ENCODE assay signal across 20 cellular contexts in genomic region chr7:80206763-80207162, GRCh38.
DNase-seq lines count a peak whose midpoint lies in the region; ATAC-seq, FAIRE-seq and TF ChIP-seq lines count a peak whose summit lies in the region.
"Had no signal": no experiment of that assay in that cellular context is flagged by ENCODE, and none has a peak within 500 bp of the region (broad histone marks: within the 10 kb centered on the region; RNA-seq: fewer than 3 reads in every experiment).

No MANE protein-coding gene starts in this region.

- 0% methylated on average over 2 of the region's 2 CpGs for WGBS in GM12878 (ENCODE audit: insufficient coverage, insufficient replicate concordance, low lambda C conversion rate, missing lambda C conversion rate)

- peak; percentile 17; the same call in 1 of the 2 replicates for TF ChIP-seq RAD21 in GM12878 (IDR thresholded peaks at IDR 0.05; ENCODE audit: insufficient read depth, low read depth, low read length)

- no peaks in the 10 kb centered on the region; a peak in 1 of 4 replicates for H3K27me3 ChIP-seq in GM12878 (replicated peaks in 1 of 2; ENCODE audit: control insufficient read depth in 2 of 2, insufficient read depth in 2 of 2, low read length in 1 of 2)
- H3K27me3 ChIP-seq: right atrium auricular region had no signal

- no peak overlapping the region for H2AFZ ChIP-seq in GM12878 (ENCODE audit: control insufficient read depth, low read depth, low read length)

- DNase-seq in GM12878 (ENCODE audit: low read depth, low spot score) (no peak), epidermal melanocyte (ENCODE audit: insufficient read length, low spot score) (no peak), posterior vena cava (ENCODE audit: low spot score) (no peak), Kasumi-1 (lab: John Stamatoyannopoulos, UW) (no peak)
- DNase-seq in central memory CD4-positive, alpha-beta T cell, result no peak
- DNase-seq: activated CD4-positive, CD25-positive, alpha-beta regulatory T cell; activated CD8-positive, alpha-beta memory T cell treated with anti-CD3 and anti-CD28 coated beads, Interleukin-2, amount 50 U/mL, for 4 hours; activated naive CD8-positive, alpha-beta T cell treated with anti-CD3 and anti-CD28 coated beads, Interleukin-2, amount 50 U/mL, for 24 hours; AML-193; DMS 273 treated with DMSO at 0.1 percent for 48 hours; erythroblast; left ventricle myocardium superior; NCI-H2171 treated with DMSO at 0.1 percent for 48 hours; stimulated activated CD4-positive, alpha-beta T cell treated with anti-CD3 and anti-CD28 coated beads, Interleukin-4, amount 100 ng/mL, for 1 hour; stimulated activated naive B cell treated with anti-CD40 and anti-IgM and Interleukin-4, amounts not matched to agents 10 μg/mL and 1 μg/mL and 100 μg/mL, for 72 hours had no signal

- H4K20me1 ChIP-seq in GM12878 (ENCODE audit: control insufficient read depth, insufficient read depth), result no peaks in the 10 kb centered on the region

- CTCF ChIA-PET in GM12878 (lab: Yijun Ruan, JAX), result no interaction called here

- RAD21 ChIA-PET in GM12878 (lab: Charles Lee; ENCODE audit: unreplicated experiment), result no interaction called here

- in situ Hi-C loops in GM12878 (cut with MboI), result no loop called here

- no peaks in the 10 kb centered on the region for H3K9me3 ChIP-seq in GM12878 (replicated peaks; ENCODE audit: control insufficient read depth, insufficient read depth, low read length)
- H3K9me3 ChIP-seq: right atrium auricular region had no signal

- H3K4me3 ChIP-seq in GM12878, result no peak overlapping the region
- H3K4me3 ChIP-seq: right atrium auricular region had no signal

- no peak overlapping the region for H3K27ac ChIP-seq in GM12878 (ENCODE audit: control insufficient read depth, insufficient read depth)
- H3K27ac ChIP-seq: right atrium auricular region had no signal

- FAIRE-seq in GM12878 (lab: Jason Lieb, UNC), result no peak

- TF ChIP-seq POLR2A in GM12878 (IDR thresholded peaks at IDR 0.05; ENCODE audit: low read depth, low read length), result no peak

- H3K4me1 ChIP-seq in GM12878 (ENCODE audit: control insufficient read depth, insufficient read depth, low read length), result no peaks in the 10 kb centered on the region
- H3K4me1 ChIP-seq: right atrium auricular region had no signal

- H3K4me2 ChIP-seq in GM12878 (ENCODE audit: control insufficient read depth, insufficient read depth), result 0 out of 2 replicates have a peak overlapping the region, but pooled peaks have one; percentile 9

- H3K79me2 ChIP-seq in GM12878 (ENCODE audit: control insufficient read depth, insufficient read depth, low read length), result no peaks in the 10 kb centered on the region

- SMC1A ChIA-PET in GM12878 (lab: Charles Lee; ENCODE audit: uncharacterized antibody, unreplicated experiment), result no interaction called here

- intact Hi-C loops in GM12878 (cut with micrococcal nuclease; ENCODE audit: unreplicated experiment), result no loop called here
- intact Hi-C loops in posterior vena cava (cut with DNase I), result no loop called here

- POLR2A ChIA-PET in GM12878 (lab: Charles Lee), result no interaction called here

- no peak; a peak in 1 of 6 replicates for TF ChIP-seq CTCF in GM12878 (IDR thresholded peaks at IDR 0.05 in 2 of 3, conservative IDR thresholded peaks at IDR 0.05 in 1 of 3; ENCODE audit: control insufficient read depth in 2 of 3, extremely low read depth in 1 of 3, insufficient read depth in 1 of 3, low read depth in 3 of 3, low read length in 3 of 3)

- no peak overlapping the region for H3K9ac ChIP-seq in GM12878 (ENCODE audit: control insufficient read depth, insufficient read depth, low read length)

- BruUV-seq in GM12878 (replicated peaks; lab: Mats Ljungman, UMichigan), result no TSS peak

- H3K36me3 ChIP-seq in GM12878 (ENCODE audit: control insufficient read depth in 2 of 2, insufficient read depth in 2 of 2, low read length in 1 of 2), result no peaks in the 10 kb centered on the region

- peak; percentile 90 for ATAC-seq in GM18858 (IDR thresholded peaks at IDR 0.05; ENCODE audit: unreplicated experiment)
- peak; percentile 69 for ATAC-seq in GM21717 (IDR thresholded peaks at IDR 0.05; ENCODE audit: unreplicated experiment)
- ATAC-seq in HG03175 (IDR thresholded peaks at IDR 0.05; ENCODE audit: unreplicated experiment), result peak; percentile 78
- ATAC-seq in GM12878, result peak; percentile 45
- ATAC-seq: activated naive CD8-positive, alpha-beta T cell treated with anti-CD3 and anti-CD28 coated beads, Interleukin-2, amount 50 U/mL, for 24 hours; left ventricle myocardium superior; natural killer cell treated with Interleukin-12 subunit alpha and Interleukin-12 subunit beta and Interleukin-15 and Interleukin-18, amount 100 ng/mL, for 72 hours had no signal

- no peak for TF ChIP-seq EP300 in GM12878 (IDR thresholded peaks at IDR 0.05; ENCODE audit: borderline replicate concordance in 1 of 2, control insufficient read depth in 1 of 2, low read depth in 2 of 2, low read length in 2 of 2)

TF ChIP-seq in GM12878, 131 proteins besides CTCF, POLR2A, EP300 and RAD21:
- TF ChIP-seq NFIC (IDR thresholded peaks at IDR 0.05; ENCODE audit: low read depth, low read length), result peak; percentile 50; the same call in 1 of the 2 replicates
- TF ChIP-seq MYC (IDR thresholded peaks at IDR 0.05; ENCODE audit: insufficient read depth, insufficient read length, insufficient replicate concordance, low read length, severe bottlenecking), result no peak
- TF ChIP-seq RUNX3 (IDR thresholded peaks at IDR 0.05; ENCODE audit: low read length), result peak; percentile 93
- no peak for TF ChIP-seq RAD51 (IDR thresholded peaks at IDR 0.05)
- 0 out of 2 replicates have a peak, but pooled peaks have one; percentile 23 for TF ChIP-seq CBFB (IDR thresholded peaks at IDR 0.05; ENCODE audit: low read depth)
- no peak for TF ChIP-seq ETV6 (conservative IDR thresholded peaks at IDR 0.05 in 1 of 2, IDR thresholded peaks at IDR 0.05 in 1 of 2; ENCODE audit: borderline replicate concordance in 1 of 2, low read depth in 1 of 2)
- TF ChIP-seq, protein P1, sequence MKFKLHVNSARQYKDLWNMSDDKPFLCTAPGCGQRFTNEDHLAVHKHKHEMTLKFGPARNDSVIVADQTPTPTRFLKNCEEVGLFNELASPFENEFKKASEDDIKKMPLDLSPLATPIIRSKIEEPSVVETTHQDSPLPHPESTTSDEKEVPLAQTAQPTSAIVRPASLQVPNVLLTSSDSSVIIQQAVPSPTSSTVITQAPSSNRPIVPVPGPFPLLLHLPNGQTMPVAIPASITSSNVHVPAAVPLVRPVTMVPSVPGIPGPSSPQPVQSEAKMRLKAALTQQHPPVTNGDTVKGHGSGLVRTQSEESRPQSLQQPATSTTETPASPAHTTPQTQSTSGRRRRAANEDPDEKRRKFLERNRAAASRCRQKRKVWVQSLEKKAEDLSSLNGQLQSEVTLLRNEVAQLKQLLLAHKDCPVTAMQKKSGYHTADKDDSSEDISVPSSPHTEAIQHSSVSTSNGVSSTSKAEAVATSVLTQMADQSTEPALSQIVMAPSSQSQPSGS (IDR thresholded peaks at IDR 0.05; ENCODE audit: low read length), result 0 out of 2 replicates have a peak, but pooled peaks have one; percentile 25
- TF ChIP-seq MEF2B (IDR thresholded peaks at IDR 0.05; ENCODE audit: partially characterized antibody, poor library complexity, severe bottlenecking), result peak; percentile 55
- TF ChIP-seq MEF2A (IDR thresholded peaks at IDR 0.05; ENCODE audit: insufficient read depth, low read depth, low read length), result peak; percentile 80
TF ChIP-seq in GM12878: peak in this region for 6.
